8 cellular contexts compared by ENCODE assay signal in genomic region chr1:248905949-248906740, GRCh38. TPM values are rescaled to one million over a fixed set of nuclear protein-coding genes. Genes with fewer than 3 reads are reported as not detected.
A peak's percentile ranks its signal among the peaks of the same experiment; 100 is the strongest.
DNase-seq lines count a peak whose midpoint lies in the region; ATAC-seq and TF ChIP-seq lines count a peak whose summit lies in the region.

PGBD2 (plus strand) TSS chr1:248906235; CDS start chr1:248913863, 7,628 bp downstream.

- BruUV-seq in OCI-LY7 (replicated peaks; lab: Mats Ljungman, UMichigan): no TSS peak

- ATAC-seq in GM21528 (IDR thresholded peaks at IDR 0.05; ENCODE audit: low FRiP score, unreplicated experiment): peak; percentile 95
- peak; percentile 94 for ATAC-seq in esophagus mucosa

- H2AFZ ChIP-seq in OCI-LY7 (ENCODE audit: low read length): peak within 1 kb of the TSS; percentile 89

- DNase-seq in DMS153 treated with DMSO at 0.1 percent for 48 hours (lab: John Stamatoyannopoulos, UW; ENCODE audit: unreplicated experiment) (peak; percentile 99), HuH-7.5 (ENCODE audit: low spot score) (peak; percentile 87), OCI-LY7 (ENCODE audit: low spot score) (peak; percentile 95), myocyte (ENCODE audit: low read depth) (peak; percentile 91)
- DNase-seq in activated T-cell treated with anti-CD3 and anti-CD28 coated beads, Interleukin-2, amount 50 U/mL, for 1 hour: peak; percentile 96
- DNase-seq in stimulated activated CD8-positive, alpha-beta memory T cell treated with anti-CD3 and anti-CD28 coated beads, Interleukin-7, amount 100 ng/mL, for 4 hours (ENCODE audit: low read depth in 2 of 2): peak; percentile 87 to 90

- H3K9me2 ChIP-seq in OCI-LY7 (ENCODE audit: insufficient read depth, low read length): no peaks in the 10 kb centered on the region

- intact Hi-C loops in OCI-LY7 (cut with micrococcal nuclease; ENCODE audit: unreplicated experiment): loop anchor here (1.0 kb wide), 4 partner anchors 32 to 80 kb away; partner anchors contain the start of genes ZNF672 and ZNF692

- H3K27ac ChIP-seq in OCI-LY7 (ENCODE audit: low read depth, low read length, poor library complexity, severe bottlenecking): peak within 1 kb of the TSS; percentile 68

- H4K20me1 ChIP-seq in OCI-LY7 (ENCODE audit: insufficient read depth, low read length): no peaks in the 10 kb centered on the region

- TF ChIP-seq CTCF in OCI-LY7 (conservative IDR thresholded peaks at IDR 0.05; ENCODE audit: low read length): peak; percentile 74

- no peaks in the 10 kb centered on the region for H3K9me3 ChIP-seq in OCI-LY7 (ENCODE audit: low read length)

- POLR2A ChIA-PET in OCI-LY7 (lab: Charles Lee): interaction anchor here (0.6 to 1.7 kb wide), 9 partner anchors 9 to 1615 kb away, joined by 3 to 11 read pairs (median 4); partner anchors contain the start of genes ZNF672 and ZNF692

- peaks cover 13% of the 10 kb centered on the region; the same call in 1 of the 2 replicates for H3K79me2 ChIP-seq in OCI-LY7 (ENCODE audit: insufficient read depth, low read depth, low read length)

- H3K4me2 ChIP-seq in OCI-LY7 (ENCODE audit: low read length): peak within 1 kb of the TSS; percentile 85

- peaks cover 6% of the 10 kb centered on the region; the same call in 1 of the 2 replicates for H3K36me3 ChIP-seq in OCI-LY7 (ENCODE audit: insufficient read depth, low read length)

- H3K4me1 ChIP-seq in OCI-LY7 (ENCODE audit: insufficient read depth, low read length, poor library complexity, severe bottlenecking): peaks cover 16% of the 10 kb centered on the region

- CTCF ChIA-PET in OCI-LY7 (lab: Charles Lee; ENCODE audit: unreplicated experiment): interaction anchor here (1.0 kb wide), 1 partner anchor 32 kb away, joined by 8 read pairs; no protein-coding TSS in a partner anchor

- peak within 1 kb of the TSS; percentile 72 for H3K4me3 ChIP-seq in OCI-LY7 (ENCODE audit: low read depth, low read length, poor library complexity, severe bottlenecking)

RNA-seq across cellular contexts. Expression of gene PGBD2, which starts in this region (rescaled TPM):
- 9.2 and 13.0 TPM in 2 replicates for total RNA-seq in OCI-LY7 (2014; rRNA removed; shearing (Covaris generic))
- 6.4 and 7.5 TPM in 2 replicates for total RNA-seq in OCI-LY7 (2022)
- 4.5 TPM for total RNA-seq in esophagus mucosa
- 3.6 and 4.8 TPM in 2 replicates for total RNA-seq in myocyte
- 2.7 TPM for polyA plus RNA-seq in myocyte (2012)

Comparison
In these comparisons a context has a peak if more than half of its experiments do, and no peak if none do; other contexts are left out.
1. Peak in every context shown above with its lines: DNase-seq, ATAC-seq, H3K4me3 ChIP-seq and H3K27ac ChIP-seq.